Comparison of ENCODE assay signal across 18 cellular contexts in the genomic region with DNA sequence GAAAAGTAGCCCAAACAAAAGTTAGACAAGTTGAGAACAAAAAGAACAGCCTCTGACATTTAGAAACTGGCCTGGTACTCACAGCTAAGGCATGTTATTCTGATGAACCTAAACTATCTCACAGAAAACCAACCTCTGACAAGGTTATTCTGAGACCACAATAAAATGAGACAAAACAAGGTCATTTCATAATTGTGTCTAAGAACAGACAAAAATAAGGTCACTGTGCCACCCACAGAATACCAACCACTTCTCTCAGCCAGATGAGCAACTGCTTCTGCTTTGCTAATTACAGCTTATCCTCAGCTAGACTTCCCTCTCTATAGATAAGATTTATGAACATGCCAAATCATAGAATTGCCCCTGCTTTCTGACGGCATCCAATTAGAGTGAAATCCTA.
"Had no signal": no experiment of that assay in that cellular context is flagged by ENCODE, and none has a peak within 500 bp of the region (broad histone marks: within the 10 kb centered on the region; RNA-seq: fewer than 3 reads in every experiment).

No MANE protein-coding gene starts in this region.

- H3K27me3 Mint-ChIP-seq: activated naive CD8-positive, alpha-beta T cell treated with anti-CD3 and anti-CD28 coated beads, Interleukin-2, amount 10 ng/mL, durations not matched to agents 7 days and 5 days; naive B cell; T-cell had no signal

- H3K36me3 ChIP-seq: WERI-Rb-1 had no signal

- H3K27me3 ChIP-seq: heart right ventricle, upper lobe of left lung had no signal

- DNase-seq: activated naive CD8-positive, alpha-beta T cell treated with anti-CD3 and anti-CD28 coated beads, Interleukin-2, amount 10 ng/mL, durations not matched to agents 7 days and 5 days; activated T-cell treated with anti-CD3 and anti-CD28 coated beads, Interleukin-2, amount 50 U/mL, for 1 hour; cerebellar nuclear complex; cortex of kidney; heart right ventricle; lower lobe of right lung; naive B cell; occipital lobe; posterior cingulate gyrus; stimulated activated CD4-positive, alpha-beta T cell treated with anti-CD3 and anti-CD28 coated beads, Interleukin-2, amount 100 ng/mL, for 48 hours; stimulated activated CD8-positive, alpha-beta memory T cell treated with anti-CD3 and anti-CD28 coated beads, Interleukin-4, amount 100 ng/mL, for 48 hours; stimulated activated naive CD4-positive, alpha-beta T cell treated with Interleukin-2 at 50 U/mL for 16 hours; T-cell; upper lobe of left lung; WERI-Rb-1 had no signal

- H3K9me3 Mint-ChIP-seq: activated naive CD8-positive, alpha-beta T cell treated with anti-CD3 and anti-CD28 coated beads, Interleukin-2, amount 10 ng/mL, durations not matched to agents 7 days and 5 days; naive B cell; neural crest cell; T-cell had no signal

- H3K4me1 ChIP-seq: heart right ventricle, lower lobe of right lung, upper lobe of left lung had no signal

- H3K27ac ChIP-seq: epithelial cell of prostate, heart right ventricle, lower lobe of right lung, upper lobe of left lung, WERI-Rb-1 had no signal

- H3K9me3 ChIP-seq: heart right ventricle, lower lobe of right lung, upper lobe of left lung had no signal

- H3K27ac Mint-ChIP-seq: activated naive CD8-positive, alpha-beta T cell treated with anti-CD3 and anti-CD28 coated beads, Interleukin-2, amount 10 ng/mL, durations not matched to agents 7 days and 5 days had no signal

- ATAC-seq: heart right ventricle, lower lobe of right lung, sciatic nerve, T-cell had no signal

- H3K4me3 Mint-ChIP-seq: activated naive CD8-positive, alpha-beta T cell treated with anti-CD3 and anti-CD28 coated beads, Interleukin-2, amount 10 ng/mL, durations not matched to agents 7 days and 5 days; neural crest cell; T-cell had no signal

- H3K4me3 ChIP-seq: heart right ventricle, lower lobe of right lung, upper lobe of left lung had no signal

- H3K4me1 Mint-ChIP-seq: neural crest cell had no signal
